ENCODE assay signal across 1 cellular context in the genomic region with DNA sequence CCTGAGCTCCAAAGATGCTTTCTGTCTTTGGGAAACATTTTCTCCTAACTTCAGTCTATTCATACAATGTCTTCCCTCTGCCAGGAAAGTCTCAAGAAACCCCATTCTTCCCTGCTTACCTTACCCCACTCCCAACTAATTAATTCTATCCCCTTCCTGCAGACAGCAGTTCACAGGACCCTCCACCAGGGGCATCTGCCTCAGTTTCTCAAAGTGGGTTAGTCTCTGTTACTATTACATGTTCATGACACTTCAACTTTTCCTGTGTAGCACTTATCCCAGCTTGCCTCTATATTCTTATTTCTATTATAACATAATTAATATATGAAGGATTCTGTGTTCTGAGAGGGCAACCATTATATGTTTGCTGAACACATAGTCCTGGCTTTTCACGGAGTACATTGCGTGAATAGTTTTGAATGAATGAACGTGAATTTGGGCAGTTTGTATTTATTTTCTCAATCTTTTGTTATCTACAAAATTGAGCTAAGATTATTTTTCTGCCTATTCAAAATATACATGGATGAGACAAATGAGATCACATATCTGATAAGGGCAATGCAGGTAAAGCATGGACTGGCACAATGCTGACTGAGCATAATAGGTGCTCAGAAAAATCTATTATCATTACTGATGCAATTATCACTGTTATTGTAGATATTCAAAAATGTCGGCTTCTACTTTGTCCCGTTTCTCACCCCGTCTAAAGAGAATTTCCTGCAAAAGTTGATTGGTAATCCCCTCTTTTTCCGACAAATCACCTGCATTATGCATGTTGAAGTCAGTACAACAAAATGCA.
TF ChIP-seq lines count a peak whose summit lies in the region.

No MANE protein-coding gene starts in this region.

TF ChIP-seq in WTC11, 78 proteins besides CTCF, POLR2A, EP300 and RAD21 (continued from another document):
- TF ChIP-seq ARID4B (CRISPR knock-in tag; IDR thresholded peaks at IDR 0.05; ENCODE audit: borderline replicate concordance) (no peak), PRRX2 (CRISPR knock-in tag; IDR thresholded peaks at IDR 0.05) (no peak), NR2C2 (CRISPR knock-in tag; IDR thresholded peaks at IDR 0.05) (no peak), ZNF121 (CRISPR knock-in tag; IDR thresholded peaks at IDR 0.05) (no peak), ATF1 (CRISPR knock-in tag; IDR thresholded peaks at IDR 0.05) (no peak), NR1H2 (CRISPR knock-in tag; IDR thresholded peaks at IDR 0.05) (no peak), TCF7 (CRISPR knock-in tag; IDR thresholded peaks at IDR 0.05; ENCODE audit: low read depth) (no peak), ZNF532 (CRISPR knock-in tag; IDR thresholded peaks at IDR 0.05; ENCODE audit: borderline replicate concordance) (no peak)
- TF ChIP-seq, protein P1, sequence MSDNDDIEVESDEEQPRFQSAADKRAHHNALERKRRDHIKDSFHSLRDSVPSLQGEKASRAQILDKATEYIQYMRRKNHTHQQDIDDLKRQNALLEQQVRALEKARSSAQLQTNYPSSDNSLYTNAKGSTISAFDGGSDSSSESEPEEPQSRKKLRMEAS (CRISPR knock-in tag; IDR thresholded peaks at IDR 0.05): no peak
